ENCODE assay signal across 8 cellular contexts in the genomic region with DNA sequence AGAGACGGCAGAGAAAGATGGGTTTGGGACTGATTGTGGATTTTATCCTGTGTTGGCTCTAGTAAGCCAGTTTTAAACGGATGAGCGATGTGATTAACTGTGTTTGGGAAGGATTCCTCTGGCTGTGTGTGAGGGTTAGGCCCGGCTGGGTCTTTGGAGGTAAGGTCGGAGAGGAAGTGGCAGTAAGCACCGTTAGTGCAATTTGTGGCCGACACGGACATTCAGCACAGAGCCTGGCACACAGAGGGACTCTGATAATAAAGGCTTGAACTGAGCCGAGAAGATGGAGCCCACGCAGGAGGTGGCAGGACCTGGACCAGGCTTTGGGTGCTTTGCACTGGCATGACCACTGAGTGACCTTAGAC. TPM values are rescaled to one million over a fixed set of nuclear protein-coding genes. Genes with fewer than 3 reads are reported as not detected.
DNase-seq lines count a peak whose midpoint lies in the region; ATAC-seq and TF ChIP-seq lines count a peak whose summit lies in the region.

No MANE protein-coding gene starts in this region.

- peaks cover 1% of the 10 kb centered on the region for H3K36me3 Mint-ChIP-seq in activated CD4-positive, alpha-beta memory T cell treated with anti-CD3 and anti-CD28 coated beads for 36 hours

- peaks cover 8 to 29% of the 10 kb centered on the region in 2 experiments; a peak in 1 of 4 replicates for H3K4me1 ChIP-seq in SK-N-SH (ENCODE audit: control insufficient read depth in 1 of 2, insufficient read depth in 2 of 2, low read depth in 1 of 2, low read length in 1 of 2)

- TF ChIP-seq EP300 in SK-N-SH (IDR thresholded peaks at IDR 0.05; ENCODE audit: borderline replicate concordance in 1 of 2, low read depth in 1 of 2, low read length in 1 of 2) = no peak

- H3K9ac ChIP-seq in SK-N-SH = peak overlapping the region; percentile 92

- CTCF ChIA-PET in SK-N-SH (lab: Yijun Ruan, JAX) = interaction anchor here (0.7 to 2.7 kb wide), 5 partner anchors 10 to 211 kb away, joined by 3 to 8 read pairs (median 7); no protein-coding TSS in a partner anchor
- CTCF ChIA-PET in activated CD4-positive, alpha-beta memory T cell treated with anti-CD3 and anti-CD28 coated beads for 36 hours (lab: Charles Lee) = interaction anchor here (1.0 to 2.6 kb wide), 5 partner anchors 11 to 300 kb away, joined by 3 to 7 read pairs (median 4); a partner anchor contains a TSS

- H3K9me2 ChIP-seq in SK-N-SH = no peaks in the 10 kb centered on the region

- H3K4me3 ChIP-seq in SK-N-SH (ENCODE audit: low read depth in 2 of 2, low read length in 1 of 2) (peak overlapping the region; percentile 95 to 97), iPS-11a (ENCODE audit: low read depth, low read length) (peak overlapping the region; percentile 85)

- H3K79me2 ChIP-seq in SK-N-SH (ENCODE audit: insufficient read depth) = peaks cover 42% of the 10 kb centered on the region

- TF ChIP-seq CTCF in SK-N-SH (IDR thresholded peaks at IDR 0.05) = no peak

- peaks cover 7% of the 10 kb centered on the region; the same call in 1 of the 2 replicates for H4K20me1 ChIP-seq in SK-N-SH (ENCODE audit: insufficient read depth)

- no peaks in the 10 kb centered on the region for H3K27me3 ChIP-seq in SK-N-SH (ENCODE audit: insufficient read depth)

- TF ChIP-seq RAD21 in SK-N-SH (IDR thresholded peaks at IDR 0.05; ENCODE audit: low read length) = no peak

- no peaks in the 10 kb centered on the region for H3K9me3 Mint-ChIP-seq in activated CD4-positive, alpha-beta memory T cell treated with anti-CD3 and anti-CD28 coated beads for 36 hours
- H3K9me3 Mint-ChIP-seq in stimulated activated naive CD8-positive, alpha-beta T cell treated with anti-CD3 and anti-CD28 coated beads, Interleukin-15, amount 100 ng/mL, for 72 hours = no peaks in the 10 kb centered on the region

- no peaks in the 10 kb centered on the region for H3K27me3 Mint-ChIP-seq in activated CD4-positive, alpha-beta memory T cell treated with anti-CD3 and anti-CD28 coated beads for 36 hours
- H3K27me3 Mint-ChIP-seq in stimulated activated naive CD8-positive, alpha-beta T cell treated with anti-CD3 and anti-CD28 coated beads, Interleukin-15, amount 100 ng/mL, for 72 hours = no peaks in the 10 kb centered on the region

- H3K9me3 ChIP-seq in SK-N-SH = no peaks in the 10 kb centered on the region

- WGBS in SK-N-SH (ENCODE audit: low lambda C conversion rate) = 39% methylated on average over 10 of the region's 10 CpGs

- peaks cover 0 to 25% of the 10 kb centered on the region in 2 experiments for H3K36me3 ChIP-seq in SK-N-SH (replicated peaks in 1 of 2; ENCODE audit: control insufficient read depth in 1 of 2, insufficient read depth in 2 of 2, low read length in 1 of 2)

- peak overlapping the region; percentile 86 for H3K4me3 Mint-ChIP-seq in activated CD4-positive, alpha-beta memory T cell treated with anti-CD3 and anti-CD28 coated beads for 36 hours
- H3K4me3 Mint-ChIP-seq in stimulated activated naive CD8-positive, alpha-beta T cell treated with anti-CD3 and anti-CD28 coated beads, Interleukin-15, amount 100 ng/mL, for 72 hours = peak overlapping the region; percentile 92 to 99

- peaks cover 33% of the 10 kb centered on the region for H3K4me1 Mint-ChIP-seq in activated CD4-positive, alpha-beta memory T cell treated with anti-CD3 and anti-CD28 coated beads for 36 hours (ENCODE audit: low read depth)
- H3K4me1 Mint-ChIP-seq in stimulated activated naive CD8-positive, alpha-beta T cell treated with anti-CD3 and anti-CD28 coated beads, Interleukin-15, amount 100 ng/mL, for 72 hours = peaks cover 39% of the 10 kb centered on the region

- POLR2A ChIA-PET in SK-N-SH (lab: Yijun Ruan, JAX) = interaction anchor here (1.7 kb wide), 1 partner anchor 54 kb away, joined by 5 read pairs; a partner anchor contains a TSS
- POLR2A ChIA-PET in activated CD4-positive, alpha-beta memory T cell treated with anti-CD3 and anti-CD28 coated beads for 36 hours (lab: Charles Lee) = interaction anchor here (1.3 to 2.2 kb wide), 2 partner anchors 13 to 177 kb away, joined by 3 to 5 read pairs; a partner anchor contains a TSS

- peak overlapping the region; percentile 100 for H3K4me2 ChIP-seq in SK-N-SH

- DNase-seq in SK-N-SH = no peak
- no peak for DNase-seq in activated CD4-positive, alpha-beta memory T cell treated with anti-CD3 and anti-CD28 coated beads for 36 hours
- DNase-seq in stimulated activated naive CD8-positive, alpha-beta T cell treated with anti-CD3 and anti-CD28 coated beads, Interleukin-15, amount 100 ng/mL, for 72 hours = no peak

- peak overlapping the region; percentile 89 for H3K27ac Mint-ChIP-seq in activated CD4-positive, alpha-beta memory T cell treated with anti-CD3 and anti-CD28 coated beads for 36 hours
- peak overlapping the region; percentile 97 to 98 for H3K27ac Mint-ChIP-seq in stimulated activated naive CD8-positive, alpha-beta T cell treated with anti-CD3 and anti-CD28 coated beads, Interleukin-15, amount 100 ng/mL, for 72 hours

- H2AFZ ChIP-seq in SK-N-SH (ENCODE audit: low read depth) = no peak overlapping the region

- no peaks in the 10 kb centered on the region for H3F3A ChIP-seq in SK-N-SH (replicated peaks; ENCODE audit: insufficient read depth)

- ATAC-seq in SK-N-SH treated with all-trans-retinoic acid at 6 μM for 48 hours (no peak), HG03520 (IDR thresholded peaks at IDR 0.05; ENCODE audit: unreplicated experiment) (no peak), GM18873 (IDR thresholded peaks at IDR 0.05; ENCODE audit: low FRiP score, unreplicated experiment) (no peak), GM18870 (IDR thresholded peaks at IDR 0.05; ENCODE audit: unreplicated experiment) (no peak)
- no peak for ATAC-seq in stimulated activated naive CD8-positive, alpha-beta T cell treated with anti-CD3 and anti-CD28 coated beads, Interleukin-15, amount 100 ng/mL, for 72 hours

- intact Hi-C loops in activated CD4-positive, alpha-beta memory T cell treated with anti-CD3 and anti-CD28 coated beads for 36 hours (cut with micrococcal nuclease) = loop anchor here (2.0 to 5.0 kb wide), 3 partner anchors 38 to 86 kb away; a partner anchor contains a TSS

- peak overlapping the region; percentile 79 to 88; a peak in 2 of 4 replicates for H3K27ac ChIP-seq in SK-N-SH (ENCODE audit: low read depth in 2 of 2, low read length in 1 of 2)

TF ChIP-seq in SK-N-SH, 30 proteins besides CTCF, POLR2A, EP300 and RAD21 (continues in another document):
- TF ChIP-seq, protein P1, sequence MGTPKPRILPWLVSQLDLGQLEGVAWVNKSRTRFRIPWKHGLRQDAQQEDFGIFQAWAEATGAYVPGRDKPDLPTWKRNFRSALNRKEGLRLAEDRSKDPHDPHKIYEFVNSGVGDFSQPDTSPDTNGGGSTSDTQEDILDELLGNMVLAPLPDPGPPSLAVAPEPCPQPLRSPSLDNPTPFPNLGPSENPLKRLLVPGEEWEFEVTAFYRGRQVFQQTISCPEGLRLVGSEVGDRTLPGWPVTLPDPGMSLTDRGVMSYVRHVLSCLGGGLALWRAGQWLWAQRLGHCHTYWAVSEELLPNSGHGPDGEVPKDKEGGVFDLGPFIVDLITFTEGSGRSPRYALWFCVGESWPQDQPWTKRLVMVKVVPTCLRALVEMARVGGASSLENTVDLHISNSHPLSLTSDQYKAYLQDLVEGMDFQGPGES (IDR thresholded peaks at IDR 0.05; ENCODE audit: low read depth, low read length) = no peak

TF ChIP-seq in SK-N-SH treated with all-trans-retinoic acid at 6 μM for 48 hours, 23 proteins besides CTCF, POLR2A, EP300 and RAD21:
- no peak for TF ChIP-seq ESRRG (CRISPR knock-in tag; IDR thresholded peaks at IDR 0.05)

RNA-seq across cellular contexts. Expression of a gene that starts 1.3 kb away (rescaled TPM):
- 53.6 and 61.2 TPM in 2 replicates for polyA plus RNA-seq in SK-N-SH (2012; rRNA removed)
- 32.7 and 39.0 TPM in 2 replicates for polyA plus RNA-seq in SK-N-SH (2012; cell fraction: cytosol; rRNA removed)
- polyA plus RNA-seq in SK-N-SH (2012; cell fraction: nucleus; rRNA removed) = 205 and 223 TPM in 2 replicates
- 10 to 100 TPM; 28.0 to 31.1 TPM for total RNA-seq in activated CD4-positive, alpha-beta memory T cell treated with anti-CD3 and anti-CD28 coated beads for 36 hours

RNA-seq across cellular contexts. Expression of a gene that starts 21.1 kb away (rescaled TPM):
- 32.7 and 56.2 TPM in 2 replicates for polyA plus RNA-seq in SK-N-SH (2012; rRNA removed)
- 42.6 and 69.9 TPM in 2 replicates for polyA plus RNA-seq in SK-N-SH (2012; cell fraction: cytosol; rRNA removed)
- polyA plus RNA-seq in SK-N-SH (2012; cell fraction: nucleus; rRNA removed) = 38.4 and 59.7 TPM in 2 replicates
- 10 to 100 TPM; 26.8 to 26.9 TPM for total RNA-seq in activated CD4-positive, alpha-beta memory T cell treated with anti-CD3 and anti-CD28 coated beads for 36 hours

RNA-seq across cellular contexts. Expression of a gene that starts 38.2 kb away (rescaled TPM):
- polyA plus RNA-seq in SK-N-SH (2012; rRNA removed) = 1.9 TPM in 2 replicates
- polyA plus RNA-seq in SK-N-SH (2012; cell fraction: cytosol; rRNA removed) = 1.8 and 2.1 TPM in 2 replicates
- polyA plus RNA-seq in SK-N-SH (2012; cell fraction: nucleus; rRNA removed) = 1.3 and 1.4 TPM in 2 replicates
- 10 to 100 TPM in 1 of 2 experiments, 1 to 10 TPM in 1; 7.8 to 10.1 TPM for total RNA-seq in activated CD4-positive, alpha-beta memory T cell treated with anti-CD3 and anti-CD28 coated beads for 36 hours

RNA-seq across cellular contexts. Expression of a gene that starts 54.4 kb away (rescaled TPM):
- 5.6 and 7.0 TPM in 2 replicates for polyA plus RNA-seq in SK-N-SH (2012; rRNA removed)
- polyA plus RNA-seq in SK-N-SH (2012; cell fraction: cytosol; rRNA removed) = 3.1 and 4.9 TPM in 2 replicates
- 10.4 and 16.9 TPM in 2 replicates for polyA plus RNA-seq in SK-N-SH (2012; cell fraction: nucleus; rRNA removed)
- 1 to 10 TPM; 4.1 to 4.2 TPM for total RNA-seq in activated CD4-positive, alpha-beta memory T cell treated with anti-CD3 and anti-CD28 coated beads for 36 hours
